17 cellular contexts compared by ENCODE assay signal in genomic region chr2:209974566-209974965, GRCh38.
"Had no signal": no experiment of that assay in that cellular context is flagged by ENCODE, and none has a peak within 500 bp of the region (broad histone marks: within the 10 kb centered on the region; RNA-seq: fewer than 3 reads in every experiment).

No MANE protein-coding gene starts in this region.

- H3K9me3 Mint-ChIP-seq: activated naive CD4-positive, alpha-beta T cell treated with anti-CD3 and anti-CD28 coated beads for 36 hours; activated T-helper 17 cell treated with anti-CD3 and anti-CD28 coated beads, Interleukin-2, amount 50 U/mL, for 72 hours; memory B cell; nephron; WTC11 had no signal

- H3K9me3 ChIP-seq: adrenal gland, heart left ventricle, left lung, prostate gland had no signal

- H3K4me1 ChIP-seq: adrenal gland, heart left ventricle, left lung, prostate gland had no signal

- DNase-seq: activated CD4-positive, alpha-beta T cell treated with anti-CD3 and anti-CD28 coated beads for 48 hours; activated naive CD4-positive, alpha-beta T cell treated with anti-CD3 and anti-CD28 coated beads for 36 hours; adrenal gland; brain microvascular endothelial cell; dermis blood vessel endothelial cell; foreskin melanocyte; heart left ventricle; left lung; stimulated activated CD4-positive, alpha-beta T cell treated with anti-CD3 and anti-CD28 coated beads, Interleukin-12 subunit alpha, Interleukin-12 subunit beta, amount 100 ng/mL, for 4 hours; stimulated activated naive CD4-positive, alpha-beta T cell; trophoblast cell had no signal

- H3K27ac Mint-ChIP-seq: activated naive CD4-positive, alpha-beta T cell treated with anti-CD3 and anti-CD28 coated beads for 36 hours; activated T-helper 17 cell treated with anti-CD3 and anti-CD28 coated beads, Interleukin-2, amount 50 U/mL, for 72 hours; memory B cell; nephron; WTC11 had no signal

- H3K36me3 Mint-ChIP-seq: memory B cell, WTC11 had no signal

- ATAC-seq: activated T-helper 17 cell treated with anti-CD3 and anti-CD28 coated beads, Interleukin-2, amount 50 U/mL, for 72 hours; esophagus mucosa; heart left ventricle; left lung; WTC11 had no signal

- H3K4me3 Mint-ChIP-seq: activated naive CD4-positive, alpha-beta T cell treated with anti-CD3 and anti-CD28 coated beads for 36 hours; activated T-helper 17 cell treated with anti-CD3 and anti-CD28 coated beads, Interleukin-2, amount 50 U/mL, for 72 hours; memory B cell; nephron; WTC11 had no signal

- H3K27me3 ChIP-seq: adrenal gland, brain microvascular endothelial cell, left lung had no signal

- H3K4me3 ChIP-seq: adrenal gland, heart left ventricle, left lung, prostate gland had no signal

- H3K36me3 ChIP-seq: adrenal gland, brain microvascular endothelial cell, heart left ventricle, left lung, prostate gland had no signal

- H3K4me1 Mint-ChIP-seq: activated T-helper 17 cell treated with anti-CD3 and anti-CD28 coated beads, Interleukin-2, amount 50 U/mL, for 72 hours; memory B cell; nephron; WTC11 had no signal

- H3K27ac ChIP-seq: adrenal gland, brain microvascular endothelial cell, heart left ventricle, left lung, prostate gland had no signal
